In genomic region chr7:121515651-121516401, GRCh38 we compare ENCODE assay signal across 33 cellular contexts.
DNase-seq lines count a peak whose midpoint lies in the region; ATAC-seq and TF ChIP-seq lines count a peak whose summit lies in the region.
"Had no signal": no experiment of that assay in that cellular context is flagged by ENCODE, and none has a peak within 500 bp of the region (broad histone marks: within the 10 kb centered on the region; RNA-seq: fewer than 3 reads in every experiment).

No MANE protein-coding gene starts in this region.

- H3K27me3 ChIP-seq in subcutaneous abdominal adipose tissue (ENCODE audit: control insufficient read depth in 5 of 5, insufficient read depth in 4 of 5, low read length in 5 of 5): no peaks in the 10 kb centered on the region
- no peaks in the 10 kb centered on the region for H3K27me3 ChIP-seq in left lung
- H3K27me3 ChIP-seq: gastroesophageal sphincter, hepatocyte had no signal

- H3K27me3 Mint-ChIP-seq in activated T-helper 17 cell treated with anti-CD3 and anti-CD28 coated beads, Interleukin-2, amount 50 U/mL, for 72 hours: no peaks in the 10 kb centered on the region
- H3K27me3 Mint-ChIP-seq: activated B cell treated with CpG ODN at 0.5 μM for 24 hours; CD4-positive, alpha-beta memory T cell; central memory CD8-positive, alpha-beta T cell; dendritic cell treated with granulocyte-macrophage colony-stimulating factor and Interleukin-4, amounts not matched to agents 40 ng/mL and 50 ng/mL, for 4 days had no signal

- H3K4me1 Mint-ChIP-seq in activated T-helper 17 cell treated with anti-CD3 and anti-CD28 coated beads, Interleukin-2, amount 50 U/mL, for 72 hours: no peaks in the 10 kb centered on the region
- H3K4me1 Mint-ChIP-seq: CD4-positive, alpha-beta memory T cell; central memory CD8-positive, alpha-beta T cell had no signal

- H3K9me3 Mint-ChIP-seq in activated T-helper 17 cell treated with anti-CD3 and anti-CD28 coated beads, Interleukin-2, amount 50 U/mL, for 72 hours: peaks cover 3% of the 10 kb centered on the region

- H3K4me3 Mint-ChIP-seq in activated T-helper 17 cell treated with anti-CD3 and anti-CD28 coated beads, Interleukin-2, amount 50 U/mL, for 72 hours: no peak overlapping the region
- H3K4me3 Mint-ChIP-seq: activated B cell treated with CpG ODN at 0.5 μM for 24 hours; activated CD4-positive, alpha-beta T cell treated with anti-CD3 and anti-CD28 coated beads, Interleukin-2, amount 10 ng/mL, durations not matched to agents 7 days and 5 days; activated naive CD8-positive, alpha-beta T cell; CD4-positive, alpha-beta memory T cell; central memory CD8-positive, alpha-beta T cell; dendritic cell treated with granulocyte-macrophage colony-stimulating factor and Interleukin-4, amounts not matched to agents 40 ng/mL and 50 ng/mL, for 4 days; GM23338; nephron progenitor cell; stimulated activated naive B cell treated with anti-CD40 and anti-IgM and Interleukin-4, amounts not matched to agents 10 μg/mL and 1 μg/mL and 100 μg/mL, for 72 hours; T-helper 1 cell treated with Interleukin-12 subunit alpha and Interleukin-12 subunit beta and Interleukin-4 antibody, amounts not matched to agents 30 μg/mL and 1 μg/mL, for 36 hours had no signal

- DNase-seq in GM03348 (ENCODE audit: low spot score): peak; percentile 46
- DNase-seq in fibroblast of peridontal ligament (ENCODE audit: extremely low read depth): peak; percentile 75
- no peak for DNase-seq in left lung
- no peak for DNase-seq in DMS114 treated with DMSO at 0.1 percent for 48 hours (lab: John Stamatoyannopoulos, UW; ENCODE audit: unreplicated experiment)
- DNase-seq in DMS153 (lab: John Stamatoyannopoulos, UW): no peak
- DNase-seq: activated B cell treated with CpG ODN at 0.5 μM for 24 hours; activated CD4-positive, alpha-beta T cell treated with anti-CD3 and anti-CD28 coated beads, Interleukin-2, amount 10 ng/mL, durations not matched to agents 7 days and 5 days; activated effector memory CD4-positive, alpha-beta T cell treated with anti-CD3 and anti-CD28 coated beads, Interleukin-2, amount 50 U/mL, for 16 hours; activated T-cell treated with anti-CD3 and anti-CD28 coated beads, Interleukin-2, amount 50 U/mL, for 1 hour; AML-193; CD4-positive, alpha-beta memory T cell; DMS 273 treated with DMSO at 0.1 percent for 48 hours; KG1; left colon; NCI-H1417 treated with DMSO at 0.1 percent for 48 hours; NCI-H2081; NCI-H2227 treated with DMSO at 0.1 percent for 48 hours; NCI-H526; nephron progenitor cell; OCI-M1; stimulated activated naive B cell treated with anti-CD40 and anti-IgM and Interleukin-4, amounts not matched to agents 10 μg/mL and 1 μg/mL and 100 μg/mL, for 72 hours had no signal

- TF ChIP-seq CTCF in left lung (IDR thresholded peaks at IDR 0.05): no peak

- no peaks in the 10 kb centered on the region for H3K36me3 Mint-ChIP-seq in activated T-helper 17 cell treated with anti-CD3 and anti-CD28 coated beads, Interleukin-2, amount 50 U/mL, for 72 hours (ENCODE audit: low read depth)
- H3K36me3 Mint-ChIP-seq: CD4-positive, alpha-beta memory T cell had no signal

- H3K9me3 ChIP-seq in subcutaneous abdominal adipose tissue (ENCODE audit: control insufficient read depth in 5 of 5, low read length in 5 of 5): peaks cover 0 to 5% (median 4%) of the 10 kb centered on the region in 5 donors
- peaks cover 0 to 6% of the 10 kb centered on the region in 2 donors for H3K9me3 ChIP-seq in left lung

- H3K27ac Mint-ChIP-seq in activated T-helper 17 cell treated with anti-CD3 and anti-CD28 coated beads, Interleukin-2, amount 50 U/mL, for 72 hours: no peak overlapping the region
- H3K27ac Mint-ChIP-seq: activated B cell treated with CpG ODN at 0.5 μM for 24 hours; activated CD4-positive, alpha-beta T cell treated with anti-CD3 and anti-CD28 coated beads, Interleukin-2, amount 10 ng/mL, durations not matched to agents 7 days and 5 days; activated naive CD8-positive, alpha-beta T cell; CD4-positive, alpha-beta memory T cell; dendritic cell treated with granulocyte-macrophage colony-stimulating factor and Interleukin-4, amounts not matched to agents 40 ng/mL and 50 ng/mL, for 4 days; GM23338; stimulated activated naive B cell treated with anti-CD40 and anti-IgM and Interleukin-4, amounts not matched to agents 10 μg/mL and 1 μg/mL and 100 μg/mL, for 72 hours; T-helper 1 cell treated with Interleukin-12 subunit alpha and Interleukin-12 subunit beta and Interleukin-4 antibody, amounts not matched to agents 30 μg/mL and 1 μg/mL, for 36 hours had no signal

- H3K4me3 ChIP-seq in subcutaneous abdominal adipose tissue (ENCODE audit: low read depth in 1 of 5, low read length in 5 of 5) (no peak overlapping the region), left lung (no peak overlapping the region)
- H3K4me3 ChIP-seq: gastroesophageal sphincter, GM23338, hepatocyte had no signal

- intact Hi-C loops in left lung (cut with DNase I): no loop called here

- H3K36me3 ChIP-seq in subcutaneous abdominal adipose tissue (ENCODE audit: control insufficient read depth in 5 of 5, insufficient read depth in 5 of 5, low read length in 5 of 5) (no peaks in the 10 kb centered on the region), left lung (no peaks in the 10 kb centered on the region)
- H3K36me3 ChIP-seq: gastroesophageal sphincter had no signal

- H3K27ac ChIP-seq in subcutaneous abdominal adipose tissue (ENCODE audit: low read depth, low read length): peak overlapping the region; percentile 71
- H3K27ac ChIP-seq in left lung: no peak overlapping the region
- H3K27ac ChIP-seq: gastroesophageal sphincter, hepatocyte had no signal

- H3K4me1 ChIP-seq in subcutaneous abdominal adipose tissue (ENCODE audit: control insufficient read depth in 5 of 5, insufficient read depth in 5 of 5, low read length in 5 of 5): peaks cover 0 to 12% (median 4%) of the 10 kb centered on the region in 5 donors
- H3K4me1 ChIP-seq in left lung: no peaks in the 10 kb centered on the region
- H3K4me1 ChIP-seq: gastroesophageal sphincter had no signal

- H3K9ac ChIP-seq in subcutaneous abdominal adipose tissue (ENCODE audit: low read length in 5 of 5): no peak overlapping the region

- peak; percentile 39 for ATAC-seq in activated T-helper 17 cell treated with anti-CD3 and anti-CD28 coated beads, Interleukin-2, amount 50 U/mL, for 72 hours (replicated peaks)
- ATAC-seq in left lung: no peak
- no peak for ATAC-seq in GM21381 (IDR thresholded peaks at IDR 0.05; ENCODE audit: unreplicated experiment)
- ATAC-seq: esophagus mucosa; gastroesophageal sphincter; GM23338; left colon; SK-N-SH treated with all-trans-retinoic acid at 6 μM for 48 hours; stimulated activated naive B cell treated with anti-CD40 and anti-IgM and Interleukin-4, amounts not matched to agents 10 μg/mL and 1 μg/mL and 100 μg/mL, for 72 hours had no signal

Comparison
In these comparisons a context has a peak if more than half of its experiments do, and no peak if none do; other contexts are left out.
1. DNase-seq: peak in GM03348 (single experiment) and fibroblast of peridontal ligament (single experiment); none in left lung (0 of 2), DMS114 treated with DMSO at 0.1 percent for 48 hours (single experiment) and DMS153 (single experiment).